In genomic region chr4:70688795-70689231, GRCh38 we compare ENCODE assay signal across 8 cellular contexts. TPM values are rescaled to one million over a fixed set of nuclear protein-coding genes. Genes with fewer than 3 reads are reported as not detected.
A peak's percentile ranks its signal among the peaks of the same experiment; 100 is the strongest.
DNase-seq lines count a peak whose midpoint lies in the region; ATAC-seq, FAIRE-seq and TF ChIP-seq lines count a peak whose summit lies in the region.

No MANE protein-coding gene starts in this region.

- H3K36me3 ChIP-seq in pancreas, result no peaks in the 10 kb centered on the region

- no peaks in the 10 kb centered on the region for H3K27me3 ChIP-seq in CD4-positive, alpha-beta T cell (ENCODE audit: control insufficient read depth, insufficient read depth, low read length)
- no peaks in the 10 kb centered on the region for H3K27me3 ChIP-seq in pancreas

- no peaks in the 10 kb centered on the region for H3K9me3 Mint-ChIP-seq in CD4-positive, alpha-beta T cell
- no peaks in the 10 kb centered on the region for H3K9me3 Mint-ChIP-seq in WTC11

- peak overlapping the region; percentile 99 for H3K27ac Mint-ChIP-seq in CD4-positive, alpha-beta T cell
- H3K27ac Mint-ChIP-seq in WTC11, result peak overlapping the region; percentile 92

- CTCF ChIA-PET in CD4-positive, alpha-beta T cell (lab: Charles Lee), result interaction anchor here (0.7 to 4.9 kb wide), 4 partner anchors 12 to 48 kb away, joined by 3 to 35 read pairs (median 4); no protein-coding TSS in a partner anchor
- CTCF ChIA-PET in WTC11 (lab: Charles Lee) (interaction anchor here (1.8 kb wide), 1 partner anchor 15 kb away, joined by 10 read pairs; no protein-coding TSS in a partner anchor), GM10248 (lab: Yijun Ruan, JAX) (interaction anchor here (0.8 to 4.1 kb wide), 19 partner anchors 9 to 321 kb away, joined by 3 to 47 read pairs (median 4); partner anchors contain the start of gene JCHAIN)

- no peak for TF ChIP-seq CTCF in CD4-positive, alpha-beta T cell (IDR thresholded peaks at IDR 0.05)
- no peak for TF ChIP-seq CTCF in WTC11 (IDR thresholded peaks at IDR 0.05)
- TF ChIP-seq CTCF in fibroblast of mammary gland (conservative IDR thresholded peaks at IDR 0.05; ENCODE audit: control insufficient read depth, insufficient read depth, low read depth, low read length), result no peak
- no peak for TF ChIP-seq CTCF in pancreas (IDR thresholded peaks at IDR 0.05)
- no peak for TF ChIP-seq CTCF in GM10248 (IDR thresholded peaks at IDR 0.05; ENCODE audit: control extremely low read depth, extremely low read depth, low read depth, missing control alignments)

- POLR2A ChIA-PET in CD4-positive, alpha-beta T cell (lab: Charles Lee), result interaction anchor here (1.1 to 8.0 kb wide), 10 partner anchors 8 to 321 kb away, joined by 4 to 166 read pairs (median 6); partner anchors contain the start of genes DCK, GRSF1 and MOB1B
- POLR2A ChIA-PET in WTC11 (lab: Charles Lee), result interaction anchor here (1.2 to 1.4 kb wide), 2 partner anchors 15 to 17 kb away, joined by 4 to 8 read pairs; no protein-coding TSS in a partner anchor
- POLR2A ChIA-PET in GM10248 (lab: Yijun Ruan, JAX), result no interaction called here

- DNase-seq in CD4-positive, alpha-beta T cell, result peak in 3 of 10 experiments; percentile 2 to 3 (median 3)
- DNase-seq in WTC11 (ENCODE audit: low spot score), result no peak
- DNase-seq in fibroblast of mammary gland (ENCODE audit: low read depth), result no peak
- no peak for DNase-seq in pancreas
- no peak for DNase-seq in GM10248 (ENCODE audit: extremely low spot score)
- no peak for DNase-seq in OCI-M2 (lab: John Stamatoyannopoulos, UW; ENCODE audit: unreplicated experiment)
- no peak for DNase-seq in NCI-H69 (lab: John Stamatoyannopoulos, UW)

- H3K36me3 Mint-ChIP-seq in CD4-positive, alpha-beta T cell (ENCODE audit: low read depth), result peaks cover 35% of the 10 kb centered on the region
- H3K36me3 Mint-ChIP-seq in WTC11, result peaks cover 20% of the 10 kb centered on the region

- FAIRE-seq in pancreas (lab: Jason Lieb, UNC), result no peak

- ATAC-seq in CD4-positive, alpha-beta T cell (ENCODE audit: poor library complexity), result no peak
- ATAC-seq in HG02588 (IDR thresholded peaks at IDR 0.05; ENCODE audit: unreplicated experiment) (peak; percentile 0), WTC11 (peak; percentile 2), pancreas (peak; percentile 1 to 8 (median 4))

- H3K4me1 Mint-ChIP-seq in CD4-positive, alpha-beta T cell (ENCODE audit: low read depth), result peaks cover 45% of the 10 kb centered on the region
- H3K4me1 Mint-ChIP-seq in WTC11, result peaks cover 26% of the 10 kb centered on the region

- intact Hi-C loops in CD4-positive, alpha-beta T cell (cut with DNase I, micrococcal nuclease), result loop anchor here (1.0 to 10.0 kb wide), 7 partner anchors 15 to 306 kb away; partner anchors contain the start of genes DCK (in 1 of the 2), GRSF1 (in 1 of the 2) and MOB1B (in 1 of the 2)
- intact Hi-C loops in pancreas (cut with DNase I), result no loop called here

- H3K27me3 Mint-ChIP-seq in CD4-positive, alpha-beta T cell, result no peaks in the 10 kb centered on the region
- no peaks in the 10 kb centered on the region for H3K27me3 Mint-ChIP-seq in WTC11 (ENCODE audit: low read depth)

- peaks cover 17 to 29% (median 22%) of the 10 kb centered on the region in 3 donors for H3K4me1 ChIP-seq in pancreas

- WGBS in pancreas, 2 donors, result 0% methylated on average over 19 of the region's 19 CpGs

- H3K4me3 ChIP-seq in fibroblast of mammary gland (ENCODE audit: control insufficient read depth, low read depth, low read length) (peak overlapping the region; percentile 97), pancreas (peak overlapping the region; percentile 55 to 73 (median 68))

- H3K27ac ChIP-seq in CD4-positive, alpha-beta T cell (ENCODE audit: low read depth, low read length), result peak overlapping the region; percentile 94
- peak overlapping the region; percentile 59 to 93 (median 88) for H3K27ac ChIP-seq in pancreas

- peak overlapping the region; percentile 91 for H3K4me3 Mint-ChIP-seq in CD4-positive, alpha-beta T cell
- H3K4me3 Mint-ChIP-seq in WTC11, result peak overlapping the region; percentile 94

- H3K9me3 ChIP-seq in CD4-positive, alpha-beta T cell (ENCODE audit: control insufficient read depth, low read length), result no peaks in the 10 kb centered on the region
- no peaks in the 10 kb centered on the region for H3K9me3 ChIP-seq in pancreas

TF ChIP-seq in WTC11, 78 proteins besides CTCF, POLR2A, EP300 and RAD21:
- TF ChIP-seq ZNF263 (CRISPR knock-in tag; IDR thresholded peaks at IDR 0.05; ENCODE audit: low read depth) (0 out of 2 replicates have a peak, but pooled peaks have one; percentile 24), ZNF423 (CRISPR knock-in tag; IDR thresholded peaks at IDR 0.05) (no peak)

RNA-seq across cellular contexts. Expression of gene UTP3, which starts 0.5 kb away (rescaled TPM):
- total RNA-seq in CD4-positive, alpha-beta T cell, result 10 to 100 TPM; 19.2 to 20.5 TPM
- total RNA-seq in WTC11 (2021) (39.1 to 45.5 TPM (median 39.5 TPM) in 3 replicates), pancreas (10 to 100 TPM in 3 of 6 donors, 1 to 10 TPM in 3; 6.5 to 12.2 (median 9.6) TPM)
- 10 to 100 TPM; 10.6 to 15.4 TPM for polyA plus RNA-seq in pancreas

RNA-seq across cellular contexts. Expression of gene JCHAIN, which starts 22.5 kb away (rescaled TPM):
- total RNA-seq in CD4-positive, alpha-beta T cell, result 1 to 10 TPM; 1.0 to 2.7 TPM
- total RNA-seq in WTC11 (2021) (0.32 to 0.71 TPM (median 0.68 TPM) in 3 replicates), pancreas (100 to 1,000 TPM in 1 of 6 donors, 10 to 100 TPM in 1, 1 to 10 TPM in 3, under 1 TPM in 1; 0.42 to 122 (median 5.9) TPM)
- polyA plus RNA-seq in pancreas, result 1 to 10 TPM in 1 of 2 donors, under 1 TPM in 1; 0.38 to 2.0 TPM

RNA-seq across cellular contexts. Expression of gene RUFY3, which starts 33.0 kb away (rescaled TPM):
- total RNA-seq in CD4-positive, alpha-beta T cell, result 10 to 100 TPM; 18.0 to 18.1 TPM
- total RNA-seq in WTC11 (2021) (49.0 to 52.3 TPM (median 51.4 TPM) in 3 replicates), pancreas (10 to 100 TPM; 18.3 to 42.1 (median 19.8) TPM)
- 10 to 100 TPM; 23.2 to 31.8 TPM for polyA plus RNA-seq in pancreas

Comparison
In these comparisons a context has a peak if more than half of its experiments do, and no peak if none do; other contexts are left out.
1. intact Hi-C loops: an anchor here in CD4-positive, alpha-beta T cell (1.0 to 10.0 kb wide); none called in pancreas.